ENCODE assay signal across 14 cellular contexts in genomic region chr2:239240480-239240881, GRCh38.
DNase-seq lines count a peak whose midpoint lies in the region; ATAC-seq and TF ChIP-seq lines count a peak whose summit lies in the region.
"Had no signal": no experiment of that assay in that cellular context is flagged by ENCODE, and none has a peak within 500 bp of the region (broad histone marks: within the 10 kb centered on the region; RNA-seq: fewer than 3 reads in every experiment).

No MANE protein-coding gene starts in this region.

- intact Hi-C loops in sciatic nerve (cut with DNase I), result no loop called here

- H4K20me1 ChIP-seq in hepatocyte (ENCODE audit: insufficient read depth, poor library complexity, severe bottlenecking), result peaks cover 4% of the 10 kb centered on the region

- no peak for TF ChIP-seq CTCF in hepatocyte (IDR thresholded peaks at IDR 0.05; ENCODE audit: poor library complexity)

- no peaks in the 10 kb centered on the region for H3K4me1 ChIP-seq in hepatocyte (ENCODE audit: insufficient read depth)

- H3K4me2 ChIP-seq in hepatocyte, result no peak overlapping the region

- in situ Hi-C loops in KBM-7 (cut with MboI; ENCODE audit: low pct_unique_long_range_greater_than_20kb, low sequenced_read_pairs), result no loop called here

- peak overlapping the region; percentile 53 for H3K27ac ChIP-seq in hepatocyte

- H2AFZ ChIP-seq in hepatocyte, result no peak overlapping the region

- H3K36me3 ChIP-seq in hepatocyte (replicated peaks; ENCODE audit: insufficient read depth, low read depth), result no peaks in the 10 kb centered on the region

- WGBS in hepatocyte (ENCODE audit: low lambda C conversion rate, missing lambda C conversion rate), result 71% methylated on average over 14 of the region's 14 CpGs

- no peak overlapping the region for H3K4me3 ChIP-seq in hepatocyte

- no peaks in the 10 kb centered on the region for H3K9me2 ChIP-seq in hepatocyte (replicated peaks; ENCODE audit: insufficient read depth)

- H3K9me3 ChIP-seq in hepatocyte (ENCODE audit: low read depth), result no peaks in the 10 kb centered on the region

- peaks cover 78% of the 10 kb centered on the region for H3K79me2 ChIP-seq in hepatocyte

- ATAC-seq in sciatic nerve, result peak; percentile 74
- no peak for ATAC-seq in GM19324 (IDR thresholded peaks at IDR 0.05; ENCODE audit: low FRiP score, unreplicated experiment)
- ATAC-seq in GM18858 (IDR thresholded peaks at IDR 0.05; ENCODE audit: unreplicated experiment), result no peak
- ATAC-seq: left colon had no signal

- DNase-seq in KBM-7 (peak; percentile 61), hepatocyte (ENCODE audit: low spot score) (no peak), sciatic nerve (ENCODE audit: low spot score) (no peak), NCI-H82 (lab: John Stamatoyannopoulos, UW) (no peak), D341Med (ENCODE audit: low spot score) (no peak)
- DNase-seq in activated CD8-positive, alpha-beta memory T cell treated with anti-CD3 and anti-CD28 coated beads, Interleukin-2, amount 50 U/mL, for 48 hours, result peak; percentile 40
- DNase-seq: activated naive CD4-positive, alpha-beta T cell; Calu3; H7; NCI-H345; T1000 had no signal

- H3K27me3 ChIP-seq in hepatocyte, result no peaks in the 10 kb centered on the region

Comparison
In these comparisons a context has a peak if more than half of its experiments do, and no peak if none do; other contexts are left out.
1. DNase-seq: peak in KBM-7 (single experiment) and activated CD8-positive, alpha-beta memory T cell treated with anti-CD3 and anti-CD28 coated beads, Interleukin-2, amount 50 U/mL, for 48 hours (single experiment); none in hepatocyte (single experiment), sciatic nerve (single experiment), NCI-H82 (single experiment) and D341Med (single experiment).